8 cellular contexts compared by ENCODE assay signal in the genomic region with DNA sequence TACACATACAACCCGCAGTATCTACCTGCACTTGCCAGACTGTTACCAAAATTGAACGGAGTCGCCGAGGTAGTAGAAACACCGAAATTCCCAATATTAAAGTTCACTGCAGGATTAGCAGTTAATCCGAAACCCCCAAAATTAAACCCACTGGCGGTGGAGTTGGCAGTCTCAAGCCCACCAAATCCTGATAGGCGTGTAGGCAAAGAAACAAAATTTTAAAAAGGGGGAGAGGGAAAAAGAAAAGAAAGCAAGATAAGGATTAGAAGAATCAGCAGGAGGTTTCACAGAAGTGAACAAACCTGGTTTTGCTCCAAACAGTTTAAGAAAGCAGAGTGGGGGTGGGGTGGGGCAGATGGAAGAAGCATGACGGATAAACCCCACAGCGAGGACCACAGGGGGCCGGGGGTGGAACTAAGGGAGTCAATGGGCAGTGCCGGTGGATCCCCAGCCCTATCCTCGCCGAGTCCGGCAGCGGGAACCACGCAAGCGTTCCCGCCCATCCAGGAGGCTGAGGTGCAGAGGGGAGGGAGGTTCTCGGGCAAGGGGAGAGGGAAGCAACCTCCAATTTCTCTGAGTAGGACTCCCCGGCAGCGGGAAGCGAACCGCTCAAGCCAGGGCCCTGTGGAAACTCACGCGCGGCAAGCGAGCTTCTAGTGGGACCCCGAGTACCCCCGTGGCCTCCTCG. TPM values are rescaled to one million over a fixed set of nuclear protein-coding genes. Genes with fewer than 3 reads are reported as not detected.
DNase-seq lines count a peak whose midpoint lies in the region; ATAC-seq and TF ChIP-seq lines count a peak whose summit lies in the region.

No MANE protein-coding gene starts in this region.

- H3K27ac ChIP-seq in WERI-Rb-1 = peak overlapping the region; percentile 99
- peak overlapping the region; percentile 86 for H3K27ac ChIP-seq in colonic mucosa

- H3K36me3 ChIP-seq in WERI-Rb-1 (peaks cover 36% of the 10 kb centered on the region), colonic mucosa (no peaks in the 10 kb centered on the region)

- no peaks in the 10 kb centered on the region for H3K9me3 ChIP-seq in WERI-Rb-1 (ENCODE audit: severe bottlenecking)
- no peaks in the 10 kb centered on the region for H3K9me3 ChIP-seq in colonic mucosa

- no peak for TF ChIP-seq CTCF in WERI-Rb-1 (IDR thresholded peaks at IDR 0.05; ENCODE audit: low read depth, low read length)
- no peak for TF ChIP-seq CTCF in colonic mucosa (IDR thresholded peaks at IDR 0.05)

- ATAC-seq in GM18502 (IDR thresholded peaks at IDR 0.05; ENCODE audit: poor library complexity, unreplicated experiment) (peak; percentile 44), HG03045 (IDR thresholded peaks at IDR 0.05; ENCODE audit: unreplicated experiment) (peak; percentile 43), left lobe of liver (peak; percentile 75)

- peaks cover 4% of the 10 kb centered on the region for H3K4me1 ChIP-seq in colonic mucosa

- DNase-seq in A172 (ENCODE audit: low spot score) (peak; percentile 73), NCI-H2171 treated with DMSO at 0.1 percent for 48 hours (lab: John Stamatoyannopoulos, UW) (peak; percentile 52), WERI-Rb-1 (peak; percentile 95), colonic mucosa (peak; percentile 73), left lobe of liver (ENCODE audit: low spot score) (peak; percentile 66)
- DNase-seq in stimulated activated CD4-positive, alpha-beta T cell treated with anti-CD3 and anti-CD28 coated beads, Interleukin-4, amount 100 ng/mL, for 4 hours = peak; percentile 19 to 31

- H3K27me3 ChIP-seq in WERI-Rb-1 (ENCODE audit: insufficient read depth, low read depth, severe bottlenecking) (no peaks in the 10 kb centered on the region), colonic mucosa (no peaks in the 10 kb centered on the region)

- H3K9ac ChIP-seq in colonic mucosa (ENCODE audit: low read depth in 2 of 2, low read length in 2 of 2) = peak overlapping the region; percentile 90 to 92

- H3K4me3 ChIP-seq in WERI-Rb-1 (ENCODE audit: low read depth, low read length) (peak overlapping the region; percentile 93), colonic mucosa (peak overlapping the region; percentile 95)

- intact Hi-C loops in colonic mucosa (cut with DNase I) = no loop called here

RNA-seq across cellular contexts. Expression of a gene that starts 0.6 kb away (rescaled TPM):
- 36.5 and 40.2 TPM in 2 replicates for total RNA-seq in A172 (2014; rRNA removed; shearing (Covaris generic))
- total RNA-seq in colonic mucosa = 10 to 100 TPM; 31.5 to 35.3 TPM
- 11.8 TPM for total RNA-seq in left lobe of liver

Comparison
In these comparisons a context has a peak if more than half of its experiments do, and no peak if none do; other contexts are left out.
1. Peak in every context shown above with its lines: DNase-seq, ATAC-seq, H3K4me3 ChIP-seq and H3K27ac ChIP-seq.
2. DNase-seq: peak in every context shown above with its lines; median percentile 95 in WERI-Rb-1; 73 in A172; 73 in colonic mucosa; 66 in left lobe of liver; 52 in NCI-H2171 treated with DMSO at 0.1 percent for 48 hours; 25 in stimulated activated CD4-positive, alpha-beta T cell treated with anti-CD3 and anti-CD28 coated beads, Interleukin-4, amount 100 ng/mL, for 4 hours.